In the genomic region with DNA sequence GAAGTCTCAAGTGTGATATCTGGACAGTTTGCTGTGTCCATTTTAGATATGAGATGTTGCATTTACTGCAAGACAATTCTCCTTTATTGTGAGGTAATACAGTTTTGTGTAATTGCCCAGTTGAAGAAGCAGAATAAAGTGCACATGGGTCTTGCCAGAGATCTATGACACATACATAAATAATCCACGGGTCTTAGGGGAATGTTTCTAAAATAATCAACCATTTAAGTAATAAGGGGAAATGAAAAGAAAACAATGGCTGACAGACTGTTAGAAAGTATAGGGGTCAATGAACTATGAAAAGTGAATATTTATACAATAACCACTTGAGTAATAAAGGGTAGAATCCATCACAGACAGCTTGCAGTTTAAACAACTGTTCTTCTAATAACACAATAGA, we compare ENCODE assay signal across 1 cellular context.
TF ChIP-seq lines count a peak whose summit lies in the region.

No MANE protein-coding gene starts in this region.

TF ChIP-seq in GM12878, 131 proteins besides CTCF, POLR2A, EP300 and RAD21:
- TF ChIP-seq GABPA (IDR thresholded peaks at IDR 0.05; ENCODE audit: low read depth) (no peak), SUZ12 (IDR thresholded peaks at IDR 0.05; ENCODE audit: unreplicated experiment) (no peak), EED (IDR thresholded peaks at IDR 0.05; ENCODE audit: low read depth) (no peak), CBFB (IDR thresholded peaks at IDR 0.05; ENCODE audit: low read depth) (no peak), IKZF2 (IDR thresholded peaks at IDR 0.05) (no peak), BRCA1 (IDR thresholded peaks at IDR 0.05; ENCODE audit: low read depth, low read length) (no peak), CHD2 (IDR thresholded peaks at IDR 0.05; ENCODE audit: borderline replicate concordance, low read depth, low read length) (no peak)
- TF ChIP-seq, protein P1, sequence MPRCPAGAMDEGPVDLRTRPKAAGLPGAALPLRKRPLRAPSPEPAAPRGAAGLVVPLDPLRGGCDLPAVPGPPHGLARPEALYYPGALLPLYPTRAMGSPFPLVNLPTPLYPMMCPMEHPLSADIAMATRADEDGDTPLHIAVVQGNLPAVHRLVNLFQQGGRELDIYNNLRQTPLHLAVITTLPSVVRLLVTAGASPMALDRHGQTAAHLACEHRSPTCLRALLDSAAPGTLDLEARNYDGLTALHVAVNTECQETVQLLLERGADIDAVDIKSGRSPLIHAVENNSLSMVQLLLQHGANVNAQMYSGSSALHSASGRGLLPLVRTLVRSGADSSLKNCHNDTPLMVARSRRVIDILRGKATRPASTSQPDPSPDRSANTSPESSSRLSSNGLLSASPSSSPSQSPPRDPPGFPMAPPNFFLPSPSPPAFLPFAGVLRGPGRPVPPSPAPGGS (IDR thresholded peaks at IDR 0.05; ENCODE audit: borderline replicate concordance, insufficient read depth, low read depth, low read length, poor library complexity, severe bottlenecking) = no peak
